ENCODE assay signal across 30 cellular contexts in genomic region chr6:132481189-132481588, GRCh38. TPM values are rescaled to one million over a fixed set of nuclear protein-coding genes. Genes with fewer than 3 reads are reported as not detected.
A peak's percentile ranks its signal among the peaks of the same experiment; 100 is the strongest.
DNase-seq lines count a peak whose midpoint lies in the region; ATAC-seq lines count a peak whose summit lies in the region.
"Had no signal": no experiment of that assay in that cellular context is flagged by ENCODE, and none has a peak within 500 bp of the region (broad histone marks: within the 10 kb centered on the region; RNA-seq: fewer than 3 reads in every experiment).

No MANE protein-coding gene starts in this region.

- peaks cover 0 to 29% of the 10 kb centered on the region in 2 donors for H3K36me3 Mint-ChIP-seq in naive B cell

- peaks cover 64 to 89% (median 80%) of the 10 kb centered on the region in 3 donors for H3K4me1 Mint-ChIP-seq in naive B cell
- H3K4me1 Mint-ChIP-seq: GM23338 had no signal

- ATAC-seq in activated CD4-positive, CD25-positive, alpha-beta regulatory T cell treated with anti-CD3 and anti-CD28 coated beads, Interleukin-2, amount 50 U/mL, for 24 hours, result peak; percentile 84 to 88
- ATAC-seq in GM18502 (IDR thresholded peaks at IDR 0.05; ENCODE audit: poor library complexity, unreplicated experiment) (peak; percentile 30), HG02981 (IDR thresholded peaks at IDR 0.05; ENCODE audit: unreplicated experiment) (peak; percentile 45), naive B cell (ENCODE audit: low read depth in 2 of 2) (no peak)
- ATAC-seq: GM23338, right cardiac atrium, upper lobe of right lung had no signal

- DNase-seq in activated CD4-positive, CD25-positive, alpha-beta regulatory T cell treated with anti-CD3 and anti-CD28 coated beads, Interleukin-2, amount 50 U/mL, for 72 hours, result no peak
- no peak for DNase-seq in naive B cell
- no peak for DNase-seq in SHP77 treated with DMSO at 0.1 percent for 48 hours (lab: John Stamatoyannopoulos, UW)
- DNase-seq in caudate nucleus (lab: John Stamatoyannopoulos, UW), result no peak
- no peak for DNase-seq in NCI-H146 (lab: John Stamatoyannopoulos, UW)
- DNase-seq: activated CD8-positive, alpha-beta memory T cell treated with anti-CD3 and anti-CD28 coated beads, Interleukin-2, amount 50 U/mL, for 4 hours; activated gamma-delta T cell; CD4-positive, alpha-beta memory T cell; cerebellar nuclear complex; DMS 273 treated with DMSO at 0.1 percent for 48 hours; esophagus squamous epithelium; MG63; NCI-H1417; NCI-H2081 treated with DMSO at 0.1 percent for 48 hours; NCI-H748 treated with DMSO at 0.1 percent for 48 hours; Peyer's patch; posterior cingulate gyrus; right cardiac atrium; SIG-M5; stimulated activated CD4-positive, alpha-beta T cell treated with anti-CD3 and anti-CD28 coated beads, Interleukin-2, amount 100 ng/mL, for 24 hours; substantia nigra; upper lobe of right lung had no signal

- H3K9me3 Mint-ChIP-seq in naive B cell, result no peaks in the 10 kb centered on the region
- H3K9me3 Mint-ChIP-seq: CD4-positive, alpha-beta memory T cell; GM23338 had no signal

- H3K27ac Mint-ChIP-seq in naive B cell, result peak overlapping the region; percentile 30 to 80 (median 69)
- H3K27ac Mint-ChIP-seq: CD4-positive, alpha-beta memory T cell; GM23338 had no signal

- peak overlapping the region in 2 of 8 donors; percentile 2 to 33 for H3K4me3 Mint-ChIP-seq in naive B cell
- H3K4me3 Mint-ChIP-seq: CD4-positive, alpha-beta memory T cell; GM23338 had no signal

- H3K27me3 Mint-ChIP-seq in naive B cell, result no peaks in the 10 kb centered on the region
- H3K27me3 Mint-ChIP-seq: CD4-positive, alpha-beta memory T cell had no signal

- no peak overlapping the region for H3K27ac ChIP-seq in caudate nucleus (ENCODE audit: low read depth, low read length)
- H3K27ac ChIP-seq: 22Rv1, esophagus squamous epithelium, Peyer's patch, upper lobe of right lung, VCaP had no signal

RNA-seq across cellular contexts. Expression of gene STX7, which starts 31.7 kb away (rescaled TPM):
- 100 to 1,000 TPM; 141 to 257 (median 207) TPM for polyA plus RNA-seq in naive B cell (ENCODE audit: low read depth in 6 of 6)

RNA-seq across cellular contexts. Expression of gene TAAR9, which starts 56.9 kb away (rescaled TPM):
- not detected for polyA plus RNA-seq in naive B cell (ENCODE audit: low read depth in 6 of 6)
- polyA plus RNA-seq: adipose tissue; CD4-positive, alpha-beta memory T cell; GM23338; lung; right cardiac atrium had no signal

Comparison
In these comparisons a context has a peak if more than half of its experiments do, and no peak if none do; other contexts are left out.
1. ATAC-seq: peak in activated CD4-positive, CD25-positive, alpha-beta regulatory T cell treated with anti-CD3 and anti-CD28 coated beads, Interleukin-2, amount 50 U/mL, for 24 hours (2 of 2), GM18502 (single experiment) and HG02981 (single experiment); none in naive B cell (0 of 2).